In the genomic region with DNA sequence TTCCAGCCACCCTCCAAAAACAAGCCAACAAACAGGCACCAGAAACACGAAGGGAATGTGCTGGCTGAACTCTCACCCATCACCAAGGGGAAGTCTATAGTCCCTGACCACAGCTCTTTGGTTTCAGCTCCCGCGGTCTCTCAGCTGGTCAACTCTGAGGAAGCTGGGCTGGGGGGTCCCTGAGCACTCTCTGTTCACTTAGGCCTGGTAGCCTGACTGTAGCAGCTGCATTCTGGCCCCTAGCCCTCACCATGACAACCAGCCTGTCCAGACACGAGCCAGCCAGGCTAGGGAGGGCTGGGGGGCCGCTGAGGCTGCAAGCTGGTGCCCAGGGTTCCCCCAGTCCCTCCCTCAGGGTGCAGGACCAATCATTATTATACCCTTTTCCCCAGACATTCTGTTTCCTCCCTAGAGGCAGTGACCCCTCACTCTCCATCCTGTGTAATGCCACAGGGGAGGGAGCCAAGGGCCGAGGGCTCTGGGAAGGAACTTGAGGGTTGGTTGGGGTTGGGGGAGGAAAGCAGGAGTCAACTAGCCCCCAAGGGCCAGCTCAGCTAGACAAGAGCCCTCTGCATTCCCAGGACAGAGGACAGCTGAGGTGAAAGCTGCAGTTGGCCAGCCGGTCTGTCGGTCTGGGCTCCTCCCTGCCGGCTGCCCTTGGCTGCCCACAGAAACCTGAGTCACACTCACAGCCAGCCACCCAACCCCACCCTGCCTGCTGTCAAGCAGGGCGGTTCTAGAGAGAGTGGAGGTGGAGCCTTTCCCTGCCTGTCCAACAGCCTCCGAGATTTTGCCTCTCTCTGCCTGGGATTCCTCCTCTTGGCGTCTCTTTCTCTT, we compare ENCODE assay signal across 8 cellular contexts. TPM values are rescaled to one million over a fixed set of nuclear protein-coding genes. Genes with fewer than 3 reads are reported as not detected.
DNase-seq lines count a peak whose midpoint lies in the region; ATAC-seq and TF ChIP-seq lines count a peak whose summit lies in the region.

No MANE protein-coding gene starts in this region.

- H3K4me1 Mint-ChIP-seq in activated T-helper 2 cell treated with anti-CD3 and anti-CD28 coated beads, Interferon-gamma antibody, Interleukin-2, Interleukin-4, amounts not matched to agents 10 μg/mL and 5 μg/mL and 100 μg/mL, durations not matched to agents 14 hours and 24 hours and 36 hours (ENCODE audit: low read depth): peaks cover 54% of the 10 kb centered on the region
- peaks cover 59 to 60% of the 10 kb centered on the region in 2 donors for H3K4me1 Mint-ChIP-seq in natural killer cell treated with Interleukin-12 subunit alpha and Interleukin-12 subunit beta and Interleukin-15 and Interleukin-18, amount 100 ng/mL, for 72 hours (ENCODE audit: low read depth in 2 of 2)

- peak overlapping the region; percentile 32 for H2AFZ ChIP-seq in KMS-11 (ENCODE audit: low read depth)
- no peak overlapping the region for H2AFZ ChIP-seq in fibroblast of lung (ENCODE audit: low read length)

- H3K27me3 ChIP-seq in KMS-11 (ENCODE audit: insufficient read depth, low read depth): no peaks in the 10 kb centered on the region
- no peaks in the 10 kb centered on the region for H3K27me3 ChIP-seq in Peyer's patch
- no peaks in the 10 kb centered on the region for H3K27me3 ChIP-seq in fibroblast of lung (ENCODE audit: control insufficient read depth, insufficient read depth, low read length)
- H3K27me3 ChIP-seq in stomach smooth muscle (ENCODE audit: control insufficient read depth in 1 of 2, insufficient read depth in 2 of 2, low read length in 2 of 2): no peaks in the 10 kb centered on the region

- H3K79me2 ChIP-seq in KMS-11 (ENCODE audit: insufficient read depth, low read depth) (peaks cover 37% of the 10 kb centered on the region), fibroblast of lung (ENCODE audit: control insufficient read depth, insufficient read depth, low read length) (peaks cover 26% of the 10 kb centered on the region)

- DNase-seq in DMS153 treated with DMSO at 0.1 percent for 48 hours (lab: John Stamatoyannopoulos, UW; ENCODE audit: unreplicated experiment) (peak; percentile 98), Peyer's patch (peak; percentile 83 to 95 (median 88)), fibroblast of lung (ENCODE audit: low read depth in 2 of 2) (peak; percentile 91 to 97)
- peak; percentile 78 for DNase-seq in activated T-helper 2 cell treated with anti-CD3 and anti-CD28 coated beads, Interferon-gamma antibody, Interleukin-2, Interleukin-4, amounts not matched to agents 10 μg/mL and 5 μg/mL and 100 μg/mL, durations not matched to agents 14 hours and 24 hours and 36 hours (ENCODE audit: low spot score)
- DNase-seq in natural killer cell treated with Interleukin-12 subunit alpha and Interleukin-12 subunit beta and Interleukin-15 and Interleukin-18, amount 100 ng/mL, for 72 hours (ENCODE audit: low spot score): peak; percentile 92

- peak; percentile 52 for ATAC-seq in GM21723 (IDR thresholded peaks at IDR 0.05; ENCODE audit: unreplicated experiment)
- ATAC-seq in natural killer cell treated with Interleukin-12 subunit alpha and Interleukin-12 subunit beta and Interleukin-15 and Interleukin-18, amount 100 ng/mL, for 72 hours: peak; percentile 76 to 80

- intact Hi-C loops in activated T-helper 2 cell treated with anti-CD3 and anti-CD28 coated beads, Interferon-gamma antibody, Interleukin-2, Interleukin-4, amounts not matched to agents 10 μg/mL and 5 μg/mL and 100 μg/mL, durations not matched to agents 14 hours and 24 hours and 36 hours (cut with micrococcal nuclease): loop anchor here (5.0 to 10.0 kb wide), 2 partner anchors 237 to 274 kb away; partner anchors contain the start of gene STK40

- peaks cover 3% of the 10 kb centered on the region for H3K9me3 Mint-ChIP-seq in activated T-helper 2 cell treated with anti-CD3 and anti-CD28 coated beads, Interferon-gamma antibody, Interleukin-2, Interleukin-4, amounts not matched to agents 10 μg/mL and 5 μg/mL and 100 μg/mL, durations not matched to agents 14 hours and 24 hours and 36 hours
- H3K9me3 Mint-ChIP-seq in natural killer cell treated with Interleukin-12 subunit alpha and Interleukin-12 subunit beta and Interleukin-15 and Interleukin-18, amount 100 ng/mL, for 72 hours: no peaks in the 10 kb centered on the region

- peak overlapping the region; percentile 94 for H3K27ac Mint-ChIP-seq in activated T-helper 2 cell treated with anti-CD3 and anti-CD28 coated beads, Interferon-gamma antibody, Interleukin-2, Interleukin-4, amounts not matched to agents 10 μg/mL and 5 μg/mL and 100 μg/mL, durations not matched to agents 14 hours and 24 hours and 36 hours
- H3K27ac Mint-ChIP-seq in natural killer cell treated with Interleukin-12 subunit alpha and Interleukin-12 subunit beta and Interleukin-15 and Interleukin-18, amount 100 ng/mL, for 72 hours: peak overlapping the region; percentile 92 to 97

- H3K36me3 Mint-ChIP-seq in activated T-helper 2 cell treated with anti-CD3 and anti-CD28 coated beads, Interferon-gamma antibody, Interleukin-2, Interleukin-4, amounts not matched to agents 10 μg/mL and 5 μg/mL and 100 μg/mL, durations not matched to agents 14 hours and 24 hours and 36 hours (ENCODE audit: low read depth): peaks cover 15% of the 10 kb centered on the region
- H3K36me3 Mint-ChIP-seq in natural killer cell treated with Interleukin-12 subunit alpha and Interleukin-12 subunit beta and Interleukin-15 and Interleukin-18, amount 100 ng/mL, for 72 hours: no peaks in the 10 kb centered on the region

- no peaks in the 10 kb centered on the region for H3K36me3 ChIP-seq in KMS-11 (ENCODE audit: insufficient read depth)
- H3K36me3 ChIP-seq in Peyer's patch: no peaks in the 10 kb centered on the region
- H3K36me3 ChIP-seq in fibroblast of lung (ENCODE audit: control insufficient read depth, insufficient read depth, low read length): no peaks in the 10 kb centered on the region
- no peaks in the 10 kb centered on the region for H3K36me3 ChIP-seq in stomach smooth muscle (ENCODE audit: control insufficient read depth in 2 of 2, insufficient read depth in 2 of 2, low read length in 2 of 2)

- no peaks in the 10 kb centered on the region for H3K9me3 ChIP-seq in Peyer's patch
- no peaks in the 10 kb centered on the region for H3K9me3 ChIP-seq in fibroblast of lung (ENCODE audit: control insufficient read depth, insufficient read depth, low read depth, low read length)
- no peaks in the 10 kb centered on the region for H3K9me3 ChIP-seq in stomach smooth muscle (ENCODE audit: control insufficient read depth in 2 of 2, low read length in 2 of 2)

- peak; percentile 44 to 68 for TF ChIP-seq POLR2A in Peyer's patch (IDR thresholded peaks at IDR 0.05)

- H3K9ac ChIP-seq in KMS-11 (peak overlapping the region; percentile 85), fibroblast of lung (ENCODE audit: insufficient read depth, low read length) (peak overlapping the region; percentile 42), stomach smooth muscle (ENCODE audit: low read length in 2 of 2) (peak overlapping the region; percentile 76 to 78)

- H3K27ac ChIP-seq in KMS-11: peak overlapping the region; percentile 97
- peak overlapping the region; percentile 88 to 92 (median 88) for H3K27ac ChIP-seq in Peyer's patch
- peak overlapping the region; percentile 88 for H3K27ac ChIP-seq in fibroblast of lung (ENCODE audit: insufficient read depth, low read length)
- H3K27ac ChIP-seq in stomach smooth muscle (ENCODE audit: low read length): peak overlapping the region; percentile 99

- peak overlapping the region; percentile 83 for H3K4me2 ChIP-seq in KMS-11
- peak overlapping the region; percentile 66 for H3K4me2 ChIP-seq in fibroblast of lung (ENCODE audit: extremely low read depth, insufficient read depth, low read length)

- TF ChIP-seq CTCF in KMS-11 (conservative IDR thresholded peaks at IDR 0.05; ENCODE audit: low read depth, low read length): no peak
- no peak for TF ChIP-seq CTCF in Peyer's patch (IDR thresholded peaks at IDR 0.05)
- TF ChIP-seq CTCF in fibroblast of lung (conservative IDR thresholded peaks at IDR 0.05 in 1 of 2, IDR thresholded peaks at IDR 0.05 in 1 of 2; ENCODE audit: low read depth in 1 of 2, low read length in 2 of 2): no peak

- H3K4me1 ChIP-seq in KMS-11 (ENCODE audit: low read depth, poor library complexity, severe bottlenecking): peaks cover 46% of the 10 kb centered on the region
- H3K4me1 ChIP-seq in Peyer's patch: peaks cover 4 to 44% (median 33%) of the 10 kb centered on the region in 4 donors
- H3K4me1 ChIP-seq in fibroblast of lung (ENCODE audit: control insufficient read depth, extremely low read depth, insufficient read depth, low read length): peaks cover 26% of the 10 kb centered on the region
- peaks cover 64% of the 10 kb centered on the region for H3K4me1 ChIP-seq in stomach smooth muscle (ENCODE audit: control insufficient read depth, insufficient read depth, low read length)

- peak overlapping the region; percentile 92 for H3K4me3 Mint-ChIP-seq in activated T-helper 2 cell treated with anti-CD3 and anti-CD28 coated beads, Interferon-gamma antibody, Interleukin-2, Interleukin-4, amounts not matched to agents 10 μg/mL and 5 μg/mL and 100 μg/mL, durations not matched to agents 14 hours and 24 hours and 36 hours (ENCODE audit: low read depth)
- peak overlapping the region; percentile 94 for H3K4me3 Mint-ChIP-seq in natural killer cell treated with Interleukin-12 subunit alpha and Interleukin-12 subunit beta and Interleukin-15 and Interleukin-18, amount 100 ng/mL, for 72 hours

- no peaks in the 10 kb centered on the region for H3K27me3 Mint-ChIP-seq in activated T-helper 2 cell treated with anti-CD3 and anti-CD28 coated beads, Interferon-gamma antibody, Interleukin-2, Interleukin-4, amounts not matched to agents 10 μg/mL and 5 μg/mL and 100 μg/mL, durations not matched to agents 14 hours and 24 hours and 36 hours (ENCODE audit: low read depth)
- no peaks in the 10 kb centered on the region for H3K27me3 Mint-ChIP-seq in natural killer cell treated with Interleukin-12 subunit alpha and Interleukin-12 subunit beta and Interleukin-15 and Interleukin-18, amount 100 ng/mL, for 72 hours

- peak overlapping the region; percentile 23 for H3K4me3 ChIP-seq in KMS-11 (IDR thresholded peaks at IDR 0.05; ENCODE audit: insufficient read depth, low read depth, low read length)
- H3K4me3 ChIP-seq in Peyer's patch: peak overlapping the region in 2 of 4 donors; percentile 21 to 29
- peak overlapping the region; percentile 3 to 25 (median 13) for H3K4me3 ChIP-seq in fibroblast of lung (replicated peaks in 1 of 4; ENCODE audit: control extremely low read depth in 1 of 4, insufficient read depth in 1 of 4, low read depth in 3 of 4, low read length in 4 of 4)
- peak overlapping the region; percentile 47 to 89 for H3K4me3 ChIP-seq in stomach smooth muscle (ENCODE audit: low read length in 2 of 2)

- no peaks in the 10 kb centered on the region for H4K20me1 ChIP-seq in KMS-11 (ENCODE audit: insufficient read depth)
- no peaks in the 10 kb centered on the region for H4K20me1 ChIP-seq in fibroblast of lung (ENCODE audit: control insufficient read depth, extremely low read depth, insufficient read depth, low read length)

RNA-seq across cellular contexts. Expression of gene TRAPPC3, which starts 1.2 kb away (rescaled TPM):
- 100 to 1,000 TPM in 1 of 4 donors, 10 to 100 TPM in 3; 56.2 to 113 (median 73.7) TPM for total RNA-seq in Peyer's patch
- total RNA-seq in activated T-helper 2 cell treated with anti-CD3 and anti-CD28 coated beads, Interferon-gamma antibody, Interleukin-2, Interleukin-4, amounts not matched to agents 10 μg/mL and 5 μg/mL and 100 μg/mL, durations not matched to agents 14 hours and 24 hours and 36 hours: 68.4 and 71.5 TPM in 2 replicates
- total RNA-seq in fibroblast of lung: 70.6 and 88.5 TPM in 2 replicates
- 102 and 105 TPM in 2 replicates for polyA plus RNA-seq in fibroblast of lung
- polyA plus RNA-seq in fibroblast of lung (2012): 90.0 and 102 TPM in 2 replicates
- 12.7 and 13.7 TPM in 2 replicates for polyA minus RNA-seq in fibroblast of lung (ENCODE audit: low replicate concordance)
- 10 to 100 TPM; 58.4 to 69.2 TPM for total RNA-seq in natural killer cell treated with Interleukin-12 subunit alpha and Interleukin-12 subunit beta and Interleukin-15 and Interleukin-18, amount 100 ng/mL, for 72 hours

RNA-seq across cellular contexts. Expression of gene MAP7D1, which starts 5.4 kb away (rescaled TPM):
- total RNA-seq in Peyer's patch (10 to 100 TPM; 38.2 to 62.7 (median 46.4) TPM), fibroblast of lung (52.6 and 78.4 TPM in 2 replicates)
- total RNA-seq in activated T-helper 2 cell treated with anti-CD3 and anti-CD28 coated beads, Interferon-gamma antibody, Interleukin-2, Interleukin-4, amounts not matched to agents 10 μg/mL and 5 μg/mL and 100 μg/mL, durations not matched to agents 14 hours and 24 hours and 36 hours: 162 and 172 TPM in 2 replicates
- 70.6 and 91.2 TPM in 2 replicates for polyA plus RNA-seq in fibroblast of lung
- polyA plus RNA-seq in fibroblast of lung (2012): 113 and 136 TPM in 2 replicates
- polyA minus RNA-seq in fibroblast of lung (ENCODE audit: low replicate concordance): 117 and 164 TPM in 2 replicates
- total RNA-seq in natural killer cell treated with Interleukin-12 subunit alpha and Interleukin-12 subunit beta and Interleukin-15 and Interleukin-18, amount 100 ng/mL, for 72 hours: 100 to 1,000 TPM; 153 to 196 TPM

RNA-seq across cellular contexts. Expression of gene COL8A2, which starts 25.5 kb away (rescaled TPM):
- 1 to 10 TPM in 3 of 4 donors, under 1 TPM in 1; 0.83 to 1.3 (median 1.1) TPM for total RNA-seq in Peyer's patch
- total RNA-seq in activated T-helper 2 cell treated with anti-CD3 and anti-CD28 coated beads, Interferon-gamma antibody, Interleukin-2, Interleukin-4, amounts not matched to agents 10 μg/mL and 5 μg/mL and 100 μg/mL, durations not matched to agents 14 hours and 24 hours and 36 hours: not detected in 2 replicates
- total RNA-seq in fibroblast of lung: 18.5 and 31.0 TPM in 2 replicates
- 2.9 and 5.2 TPM in 2 replicates for polyA plus RNA-seq in fibroblast of lung
- polyA plus RNA-seq in fibroblast of lung (2012): 3.1 and 5.8 TPM in 2 replicates
- polyA minus RNA-seq in fibroblast of lung (ENCODE audit: low replicate concordance): 3.4 and 6.5 TPM in 2 replicates
- total RNA-seq in natural killer cell treated with Interleukin-12 subunit alpha and Interleukin-12 subunit beta and Interleukin-15 and Interleukin-18, amount 100 ng/mL, for 72 hours: under 1 TPM in 1 of 2 donors, not detected in 1; 0.08 TPM
